In the genomic region with DNA sequence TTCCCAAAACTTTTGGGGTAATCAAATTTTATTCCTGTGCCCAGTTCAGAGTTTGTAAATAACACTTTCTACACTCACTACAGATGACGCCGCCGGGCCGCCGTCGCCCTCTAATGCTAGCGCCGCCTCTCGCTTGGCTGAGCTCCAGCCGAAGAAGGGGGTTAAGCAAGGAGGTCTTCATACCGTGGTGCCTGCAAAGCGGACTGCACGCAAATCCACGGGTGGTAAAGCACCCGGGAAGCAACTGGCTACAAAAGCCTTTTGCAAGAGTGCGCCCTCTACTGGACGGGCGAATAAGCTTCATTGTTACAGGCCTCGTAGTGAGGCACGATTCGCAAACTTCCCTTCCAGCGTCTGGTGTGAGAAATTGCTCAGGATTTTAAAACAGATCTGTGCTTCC, we compare ENCODE assay signal across 9 cellular contexts.
DNase-seq lines count a peak whose midpoint lies in the region; ATAC-seq and TF ChIP-seq lines count a peak whose summit lies in the region.
"Had no signal": no experiment of that assay in that cellular context is flagged by ENCODE, and none has a peak within 500 bp of the region (broad histone marks: within the 10 kb centered on the region; RNA-seq: fewer than 3 reads in every experiment).

No MANE protein-coding gene starts in this region.

- DNase-seq in Right ventricle myocardium inferior (ENCODE audit: missing footprints) (peak; percentile 51), cardiac septum (ENCODE audit: low spot score) (no peak), epithelial cell of esophagus (ENCODE audit: low read depth) (peak; percentile 9), transverse colon (peak; percentile 11), Ammon's horn (ENCODE audit: low spot score) (no peak)
- DNase-seq: NCI-H446 treated with DMSO at 0.1 percent for 48 hours had no signal

- no peak for TF ChIP-seq POLR2A in transverse colon (IDR thresholded peaks at IDR 0.05)

- no peak overlapping the region for H3K4me2 ChIP-seq in OCI-LY3 (ENCODE audit: low read length)

- ATAC-seq in Right ventricle myocardium inferior (no peak), GM19035 (IDR thresholded peaks at IDR 0.05; ENCODE audit: unreplicated experiment) (no peak), HG03432 (IDR thresholded peaks at IDR 0.05; ENCODE audit: unreplicated experiment) (no peak)

- no peaks in the 10 kb centered on the region for H3K27me3 ChIP-seq in OCI-LY3 (ENCODE audit: low read depth, low read length)
- no peaks in the 10 kb centered on the region for H3K27me3 ChIP-seq in transverse colon

- in situ Hi-C loops in transverse colon (cut with MboI; ENCODE audit: low pct_ligation_motif_present in 1 of 4, low pct_unique_long_range_greater_than_20kb in 1 of 4, low sequenced_read_pairs in 3 of 4), result no loop called here

- WGBS in transverse colon (ENCODE audit: low coverage in 1 of 2), 2 donors, result 90% methylated on average over 22 of the region's 22 CpGs; no CpG with 5 or more reads in 1 of the 2 donors

- no peak overlapping the region for H2AFZ ChIP-seq in OCI-LY3 (ENCODE audit: low read depth, low read length)

- no peaks in the 10 kb centered on the region for H4K20me1 ChIP-seq in OCI-LY3 (ENCODE audit: insufficient read depth, low read length)

- no peak overlapping the region for H3K4me3 ChIP-seq in OCI-LY3 (ENCODE audit: low read length)
- H3K4me3 ChIP-seq in epithelial cell of esophagus (ENCODE audit: low read length), result no peak overlapping the region
- H3K4me3 ChIP-seq in transverse colon, result no peak overlapping the region

- H3K79me2 ChIP-seq in OCI-LY3 (ENCODE audit: low read length), result no peaks in the 10 kb centered on the region

- H3K36me3 ChIP-seq in OCI-LY3 (replicated peaks; ENCODE audit: low read depth, low read length), result no peaks in the 10 kb centered on the region
- H3K36me3 ChIP-seq in transverse colon, result no peaks in the 10 kb centered on the region

- H3K27ac ChIP-seq in OCI-LY3 (ENCODE audit: low read length) (no peak overlapping the region), transverse colon (no peak overlapping the region)

- H3K9ac ChIP-seq in OCI-LY3 (ENCODE audit: low read length), result no peak overlapping the region

- intact Hi-C loops in Right ventricle myocardium inferior (cut with DNase I), result no loop called here
- intact Hi-C loops in cardiac septum (cut with DNase I), result no loop called here
- intact Hi-C loops in transverse colon (cut with DNase I; ENCODE audit: low total_unique reads), result no loop called here

- H3K4me1 ChIP-seq in OCI-LY3 (ENCODE audit: low read length) (no peaks in the 10 kb centered on the region), transverse colon (no peaks in the 10 kb centered on the region)

- TF ChIP-seq EP300 in transverse colon (IDR thresholded peaks at IDR 0.05; ENCODE audit: low read depth), result no peak

- H3K9me3 ChIP-seq in OCI-LY3 (ENCODE audit: insufficient read depth, low read length) (no peaks in the 10 kb centered on the region), transverse colon (no peaks in the 10 kb centered on the region)

- TF ChIP-seq CTCF in OCI-LY3 (IDR thresholded peaks at IDR 0.05; ENCODE audit: low read depth, low read length) (peak; percentile 56), epithelial cell of esophagus (IDR thresholded peaks at IDR 0.05; ENCODE audit: insufficient read depth, low read depth, low read length, missing control alignments) (peak; percentile 34), transverse colon (IDR thresholded peaks at IDR 0.05) (peak in 3 of 5 experiments; percentile 22 to 32 (median 28))

Comparison
In these comparisons a context has a peak if more than half of its experiments do, and no peak if none do; other contexts are left out.
1. DNase-seq: peak in Right ventricle myocardium inferior (single experiment), epithelial cell of esophagus (single experiment) and transverse colon (single experiment); none in cardiac septum (single experiment) and Ammon's horn (single experiment).
2. Peak in every context shown above with its lines, with median percentiles within 50 percentile points of each other: CTCF ChIP-seq.